1 cellular context compared by ENCODE assay signal in genomic region chr3:50585919-50586762, GRCh38.
TF ChIP-seq lines count a peak whose summit lies in the region.

No MANE protein-coding gene starts in this region.

TF ChIP-seq in liver, 16 proteins besides CTCF, POLR2A, EP300 and RAD21 (continued from another document):
- TF ChIP-seq, protein P1, sequence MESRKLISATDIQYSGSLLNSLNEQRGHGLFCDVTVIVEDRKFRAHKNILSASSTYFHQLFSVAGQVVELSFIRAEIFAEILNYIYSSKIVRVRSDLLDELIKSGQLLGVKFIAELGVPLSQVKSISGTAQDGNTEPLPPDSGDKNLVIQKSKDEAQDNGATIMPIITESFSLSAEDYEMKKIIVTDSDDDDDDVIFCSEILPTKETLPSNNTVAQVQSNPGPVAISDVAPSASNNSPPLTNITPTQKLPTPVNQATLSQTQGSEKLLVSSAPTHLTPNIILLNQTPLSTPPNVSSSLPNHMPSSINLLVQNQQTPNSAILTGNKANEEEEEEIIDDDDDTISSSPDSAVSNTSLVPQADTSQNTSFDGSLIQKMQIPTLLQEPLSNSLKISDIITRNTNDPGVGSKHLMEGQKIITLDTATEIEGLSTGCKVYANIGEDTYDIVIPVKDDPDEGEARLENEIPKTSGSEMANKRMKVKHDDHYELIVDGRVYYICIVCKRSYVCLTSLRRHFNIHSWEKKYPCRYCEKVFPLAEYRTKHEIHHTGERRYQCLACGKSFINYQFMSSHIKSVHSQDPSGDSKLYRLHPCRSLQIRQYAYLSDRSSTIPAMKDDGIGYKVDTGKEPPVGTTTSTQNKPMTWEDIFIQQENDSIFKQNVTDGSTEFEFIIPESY (IDR thresholded peaks at IDR 0.05), result no peak
- TF ChIP-seq NR2F2 (IDR thresholded peaks at IDR 0.05), result no peak
- no peak for TF ChIP-seq HNF4G (IDR thresholded peaks at IDR 0.05)
- TF ChIP-seq GABPA (IDR thresholded peaks at IDR 0.05 in 1 of 2, conservative IDR thresholded peaks at IDR 0.05 in 1 of 2), result no peak
- no peak for TF ChIP-seq TAF1 (conservative IDR thresholded peaks at IDR 0.05)
- TF ChIP-seq REST (IDR thresholded peaks at IDR 0.05), result no peak
TF ChIP-seq in liver: peak in this region for 0.
